In the genomic region with DNA sequence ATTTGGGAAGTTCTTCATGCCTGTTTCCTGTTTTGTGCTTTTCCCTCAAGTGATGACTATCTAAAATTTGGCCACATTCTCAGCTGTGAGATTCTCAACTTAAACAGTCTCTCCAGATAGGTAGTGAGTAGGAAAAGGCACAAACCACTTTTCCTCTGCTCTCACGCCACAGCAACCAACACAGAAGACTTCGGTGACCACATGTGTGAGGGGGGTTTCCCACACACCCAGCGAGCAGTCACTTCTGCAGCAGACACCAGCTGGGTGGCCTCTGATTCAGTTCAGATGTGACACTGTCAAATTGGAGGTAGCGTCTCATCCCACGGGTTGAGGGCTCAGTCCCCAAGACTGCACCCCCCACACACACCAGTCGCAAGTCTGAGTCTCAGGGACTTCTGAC, we compare ENCODE assay signal across 8 cellular contexts. TPM values are rescaled to one million over a fixed set of nuclear protein-coding genes. Genes with fewer than 3 reads are reported as not detected.
DNase-seq lines count a peak whose midpoint lies in the region; ATAC-seq lines count a peak whose summit lies in the region.
"Had no signal": no experiment of that assay in that cellular context is flagged by ENCODE, and none has a peak within 500 bp of the region (broad histone marks: within the 10 kb centered on the region; RNA-seq: fewer than 3 reads in every experiment).

No MANE protein-coding gene starts in this region.

- H3K27me3 Mint-ChIP-seq in activated T-cell treated with anti-CD3 and anti-CD28 coated beads, Interleukin-2, amount 50 U/mL, for 72 hours (ENCODE audit: low read depth): peaks cover 19% of the 10 kb centered on the region

- peaks cover 29% of the 10 kb centered on the region for H3K4me1 Mint-ChIP-seq in activated T-cell treated with anti-CD3 and anti-CD28 coated beads, Interleukin-2, amount 50 U/mL, for 72 hours (ENCODE audit: low read depth)

- peak overlapping the region; percentile 39 to 67 for H3K4me3 Mint-ChIP-seq in activated T-cell treated with anti-CD3 and anti-CD28 coated beads, Interleukin-2, amount 50 U/mL, for 72 hours

- peaks cover 0 to 2% of the 10 kb centered on the region in 2 donors for H3K36me3 Mint-ChIP-seq in activated T-cell treated with anti-CD3 and anti-CD28 coated beads, Interleukin-2, amount 50 U/mL, for 72 hours (ENCODE audit: insufficient read depth in 2 of 2)

- ATAC-seq in GM19468 (IDR thresholded peaks at IDR 0.05; ENCODE audit: extremely low read depth, unreplicated experiment) (peak; percentile 62), HG03521 (IDR thresholded peaks at IDR 0.05; ENCODE audit: unreplicated experiment) (peak; percentile 89)
- peak; percentile 91 to 94 for ATAC-seq in activated T-cell treated with anti-CD3 and anti-CD28 coated beads, Interleukin-2, amount 50 U/mL, for 72 hours (replicated peaks in 1 of 2)

- peak overlapping the region; percentile 86 for H3K27ac Mint-ChIP-seq in activated T-cell treated with anti-CD3 and anti-CD28 coated beads, Interleukin-2, amount 50 U/mL, for 72 hours

- no peaks in the 10 kb centered on the region for H3K9me3 Mint-ChIP-seq in activated T-cell treated with anti-CD3 and anti-CD28 coated beads, Interleukin-2, amount 50 U/mL, for 72 hours

- peak; percentile 75 to 81 for DNase-seq in activated T-cell treated with anti-CD3 and anti-CD28 coated beads, Interleukin-2, amount 50 U/mL, for 72 hours
- peak; percentile 9 to 38 for DNase-seq in stimulated activated CD8-positive, alpha-beta memory T cell treated with anti-CD3 and anti-CD28 coated beads, Interleukin-4, amount 100 ng/mL, for 4 hours (ENCODE audit: low read depth in 2 of 2, low spot score in 1 of 2)
- DNase-seq in DMS114 treated with DMSO at 0.1 percent for 48 hours (lab: John Stamatoyannopoulos, UW; ENCODE audit: unreplicated experiment): no peak
- DNase-seq in midbrain (lab: John Stamatoyannopoulos, UW): no peak
- no peak for DNase-seq in NCI-H1092 (lab: John Stamatoyannopoulos, UW)

RNA-seq across cellular contexts. Expression of gene CLDN34, which starts 25.1 kb away (rescaled TPM):
- total RNA-seq in activated T-cell treated with anti-CD3 and anti-CD28 coated beads, Interleukin-2, amount 50 U/mL, for 72 hours: not detected
- total RNA-seq: kidney epithelial cell had no signal

Comparison
In these comparisons a context has a peak if more than half of its experiments do, and no peak if none do; other contexts are left out.
1. DNase-seq: peak in activated T-cell treated with anti-CD3 and anti-CD28 coated beads, Interleukin-2, amount 50 U/mL, for 72 hours (2 of 2) and stimulated activated CD8-positive, alpha-beta memory T cell treated with anti-CD3 and anti-CD28 coated beads, Interleukin-4, amount 100 ng/mL, for 4 hours (2 of 2); none in DMS114 treated with DMSO at 0.1 percent for 48 hours (single experiment), midbrain (single experiment) and NCI-H1092 (single experiment).
2. Peak in every context shown above with its lines, with median percentiles within 50 percentile points of each other: ATAC-seq.